Comparison of ENCODE assay signal across 8 cellular contexts in the genomic region with DNA sequence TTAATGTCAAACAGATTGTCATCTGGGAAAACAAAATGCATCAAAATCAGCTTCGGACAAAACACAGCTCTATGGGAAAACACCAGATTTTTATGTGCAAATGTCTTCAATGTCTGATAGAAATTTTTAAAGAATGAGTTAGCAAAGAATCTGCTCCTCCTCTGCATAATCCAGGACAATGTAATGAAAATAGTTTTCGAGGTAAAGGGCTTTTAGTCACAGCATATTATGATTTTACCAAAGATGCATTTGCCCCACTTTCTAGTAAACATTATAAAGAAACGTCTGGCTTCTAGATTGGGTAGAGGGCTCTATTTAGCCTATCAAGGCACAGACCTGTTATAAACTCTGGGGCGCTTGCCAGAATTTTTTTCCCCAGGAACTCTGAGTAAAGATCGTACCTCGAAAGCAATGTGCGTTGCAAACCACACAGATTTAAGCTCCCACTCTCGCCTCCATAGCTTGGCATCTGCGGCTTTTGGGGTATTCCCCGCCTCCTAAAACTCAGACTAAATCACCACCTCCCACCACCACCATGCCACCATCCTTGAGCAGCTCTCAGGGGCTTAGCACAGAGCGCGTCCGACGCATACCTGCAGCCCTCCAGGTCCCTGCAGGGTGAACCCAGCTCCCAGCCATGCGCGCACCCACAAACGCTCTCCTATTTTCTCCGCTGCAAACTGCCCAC. TPM values are rescaled to one million over a fixed set of nuclear protein-coding genes. Genes with fewer than 3 reads are reported as not detected.
DNase-seq lines count a peak whose midpoint lies in the region; ATAC-seq and TF ChIP-seq lines count a peak whose summit lies in the region.

No MANE protein-coding gene starts in this region.

- peak; percentile 3 for ATAC-seq in GM19372 (IDR thresholded peaks at IDR 0.05; ENCODE audit: low read depth, unreplicated experiment)
- no peak for ATAC-seq in GM19324 (IDR thresholded peaks at IDR 0.05; ENCODE audit: low FRiP score, unreplicated experiment)

- peaks cover 1% of the 10 kb centered on the region for H3K9me3 Mint-ChIP-seq in glutamatergic neuron (ENCODE audit: unreplicated experiment)

- no peak overlapping the region for H3K27ac Mint-ChIP-seq in glutamatergic neuron (ENCODE audit: unreplicated experiment)

- H3K4me1 Mint-ChIP-seq in glutamatergic neuron (ENCODE audit: low read depth, unreplicated experiment), result peaks cover 2% of the 10 kb centered on the region

- peaks cover 4% of the 10 kb centered on the region for H3K36me3 Mint-ChIP-seq in glutamatergic neuron (ENCODE audit: unreplicated experiment)

- H3K4me3 Mint-ChIP-seq in glutamatergic neuron (ENCODE audit: unreplicated experiment), result peak overlapping the region; percentile 85

- peak; percentile 8 for DNase-seq in NCI-H1092 (lab: John Stamatoyannopoulos, UW)
- peak; percentile 11 to 14 for DNase-seq in activated T-helper 1 cell treated with anti-CD3 and anti-CD28 coated beads, Interleukin-2, amount 50 U/mL, for 16 hours (ENCODE audit: low read depth in 1 of 2, low spot score in 1 of 2)
- no peak for DNase-seq in glutamatergic neuron
- DNase-seq in retina, result peak; percentile 51
- DNase-seq in NCI-H1436 treated with DMSO at 0.1 percent for 48 hours (lab: John Stamatoyannopoulos, UW), result no peak
- DNase-seq in HK-2 (ENCODE audit: unreplicated experiment), result no peak

- peaks cover 15% of the 10 kb centered on the region for H3K27me3 Mint-ChIP-seq in glutamatergic neuron (ENCODE audit: unreplicated experiment)

- no peak for TF ChIP-seq CTCF in glutamatergic neuron (IDR thresholded peaks at IDR 0.05; ENCODE audit: partially characterized antibody, unreplicated experiment)

RNA-seq across cellular contexts. Expression of a gene that starts 0.9 kb away (rescaled TPM):
- total RNA-seq in glutamatergic neuron (ENCODE audit: unreplicated experiment), result 0.59 TPM

Comparison
In these comparisons a context has a peak if more than half of its experiments do, and no peak if none do; other contexts are left out.
1. DNase-seq: peak in NCI-H1092 (single experiment), activated T-helper 1 cell treated with anti-CD3 and anti-CD28 coated beads, Interleukin-2, amount 50 U/mL, for 16 hours (2 of 2) and retina (single experiment); none in glutamatergic neuron (single experiment), NCI-H1436 treated with DMSO at 0.1 percent for 48 hours (single experiment) and HK-2 (single experiment).